In the genomic region with DNA sequence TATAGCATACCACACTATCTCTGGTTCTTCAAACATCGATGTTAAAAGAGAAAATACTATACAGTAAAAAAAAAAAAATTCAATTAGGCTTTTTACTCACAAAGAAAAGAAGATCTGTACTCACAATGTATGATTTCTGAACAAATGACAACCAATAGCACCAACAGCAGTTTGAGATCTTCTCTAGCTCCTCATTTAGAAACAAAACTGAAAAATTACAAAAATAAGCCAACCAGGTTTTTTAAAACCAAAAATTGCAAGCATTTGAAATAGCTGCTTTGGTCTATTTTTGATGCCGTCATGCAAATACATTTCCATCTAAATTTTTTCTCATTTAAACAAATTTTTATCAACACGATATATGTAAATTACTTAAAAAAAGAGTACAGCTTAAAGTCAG, we compare ENCODE assay signal across 12 cellular contexts. TPM values are rescaled to one million over a fixed set of nuclear protein-coding genes. Genes with fewer than 3 reads are reported as not detected.
DNase-seq lines count a peak whose midpoint lies in the region; ATAC-seq and TF ChIP-seq lines count a peak whose summit lies in the region.
"Had no signal": no experiment of that assay in that cellular context is flagged by ENCODE, and none has a peak within 500 bp of the region (broad histone marks: within the 10 kb centered on the region; RNA-seq: fewer than 3 reads in every experiment).

No MANE protein-coding gene starts in this region.

- H3K4me1 Mint-ChIP-seq in stimulated activated effector memory CD8-positive, alpha-beta T cell treated with anti-CD3 and anti-CD28 coated beads, Interleukin-12 subunit alpha, Interleukin-12 subunit beta, amount 100 ng/mL, for 72 hours, result no peaks in the 10 kb centered on the region
- H3K4me1 Mint-ChIP-seq: CD14-positive monocyte had no signal

- peaks cover 19% of the 10 kb centered on the region for H3K4me1 ChIP-seq in Karpas-422 (ENCODE audit: low read length)
- H3K4me1 ChIP-seq: HAP-1 had no signal

- H3K79me2 ChIP-seq in Karpas-422 (ENCODE audit: low read length), result no peaks in the 10 kb centered on the region
- no peaks in the 10 kb centered on the region for H3K79me2 ChIP-seq in SU-DHL-6 (ENCODE audit: insufficient read depth, low read length)

- no peak for TF ChIP-seq CTCF in GM12864 (IDR thresholded peaks at IDR 0.05; ENCODE audit: low read depth, low read length, missing control alignments)
- TF ChIP-seq CTCF in SU-DHL-6 (IDR thresholded peaks at IDR 0.05; ENCODE audit: insufficient read depth, low read length, poor library complexity, severe bottlenecking), result no peak

- H3K27ac ChIP-seq in Karpas-422 (ENCODE audit: low read length), result no peak overlapping the region
- no peak overlapping the region for H3K27ac ChIP-seq in SU-DHL-6 (ENCODE audit: low read depth, low read length)

- DNase-seq in GM12864 (ENCODE audit: low read depth), result peak; percentile 47
- DNase-seq in Karpas-422, result peak; percentile 45
- no peak for DNase-seq in medulla oblongata (ENCODE audit: extremely low spot score)
- DNase-seq in SK-N-DZ (ENCODE audit: low spot score), result no peak
- DNase-seq in stimulated activated effector memory CD8-positive, alpha-beta T cell treated with anti-CD3 and anti-CD28 coated beads, Interleukin-12 subunit alpha, Interleukin-12 subunit beta, amount 100 ng/mL, for 72 hours (ENCODE audit: low spot score in 2 of 2), result no peak
- DNase-seq: CD8-positive, alpha-beta T cell; COR-L47; DND-41 had no signal

- no peak for ATAC-seq in stimulated activated effector memory CD8-positive, alpha-beta T cell treated with anti-CD3 and anti-CD28 coated beads, Interleukin-12 subunit alpha, Interleukin-12 subunit beta, amount 100 ng/mL, for 72 hours
- ATAC-seq: CD8-positive, alpha-beta T cell had no signal

- H3K27me3 ChIP-seq in Karpas-422 (ENCODE audit: low read length) (no peaks in the 10 kb centered on the region), SU-DHL-6 (ENCODE audit: low read length) (no peaks in the 10 kb centered on the region)

- no peak overlapping the region for H3K27ac Mint-ChIP-seq in stimulated activated effector memory CD8-positive, alpha-beta T cell treated with anti-CD3 and anti-CD28 coated beads, Interleukin-12 subunit alpha, Interleukin-12 subunit beta, amount 100 ng/mL, for 72 hours
- H3K27ac Mint-ChIP-seq: CD14-positive monocyte; CD8-positive, alpha-beta T cell had no signal

- H3K4me3 ChIP-seq in GM12864 (ENCODE audit: low read depth, low read length) (no peak overlapping the region), Karpas-422 (ENCODE audit: low read length) (peak overlapping the region; percentile 25), SU-DHL-6 (ENCODE audit: insufficient read depth, low read length, poor library complexity, severe bottlenecking) (no peak overlapping the region)
- H3K4me3 ChIP-seq: HAP-1, K562 had no signal

- H3K9me2 ChIP-seq in Karpas-422 (replicated peaks; ENCODE audit: insufficient read depth, low read length) (no peaks in the 10 kb centered on the region), SU-DHL-6 (replicated peaks; ENCODE audit: insufficient read depth, low read length) (no peaks in the 10 kb centered on the region)

- no peaks in the 10 kb centered on the region for H3K36me3 Mint-ChIP-seq in stimulated activated effector memory CD8-positive, alpha-beta T cell treated with anti-CD3 and anti-CD28 coated beads, Interleukin-12 subunit alpha, Interleukin-12 subunit beta, amount 100 ng/mL, for 72 hours
- H3K36me3 Mint-ChIP-seq: CD14-positive monocyte; CD8-positive, alpha-beta T cell had no signal

- H3K4me3 Mint-ChIP-seq in stimulated activated effector memory CD8-positive, alpha-beta T cell treated with anti-CD3 and anti-CD28 coated beads, Interleukin-12 subunit alpha, Interleukin-12 subunit beta, amount 100 ng/mL, for 72 hours, result no peak overlapping the region
- H3K4me3 Mint-ChIP-seq: CD14-positive monocyte; CD8-positive, alpha-beta T cell had no signal

- no peaks in the 10 kb centered on the region for H4K20me1 ChIP-seq in Karpas-422 (ENCODE audit: insufficient read depth, low read depth, low read length)
- H4K20me1 ChIP-seq in SU-DHL-6 (ENCODE audit: low read depth, low read length), result no peaks in the 10 kb centered on the region

- no peak overlapping the region for H3K9ac ChIP-seq in Karpas-422 (ENCODE audit: low read length)
- no peak overlapping the region for H3K9ac ChIP-seq in SU-DHL-6 (ENCODE audit: low read length)

- H3K9me3 ChIP-seq in Karpas-422 (ENCODE audit: low read length), result no peaks in the 10 kb centered on the region
- no peaks in the 10 kb centered on the region for H3K9me3 ChIP-seq in SU-DHL-6 (ENCODE audit: insufficient read depth, low read length)
- H3K9me3 ChIP-seq: HAP-1 had no signal

- no peaks in the 10 kb centered on the region for H3K9me3 Mint-ChIP-seq in stimulated activated effector memory CD8-positive, alpha-beta T cell treated with anti-CD3 and anti-CD28 coated beads, Interleukin-12 subunit alpha, Interleukin-12 subunit beta, amount 100 ng/mL, for 72 hours
- H3K9me3 Mint-ChIP-seq: CD8-positive, alpha-beta T cell had no signal

- 0 out of 2 replicates have a peak overlapping the region, but pooled peaks have one; percentile 9 for H2AFZ ChIP-seq in Karpas-422 (ENCODE audit: low read length)
- no peak overlapping the region for H2AFZ ChIP-seq in SU-DHL-6 (ENCODE audit: low read depth, low read length, severe bottlenecking)

- H3K36me3 ChIP-seq in Karpas-422 (ENCODE audit: insufficient read depth, low read length) (no peaks in the 10 kb centered on the region), SU-DHL-6 (ENCODE audit: low read length) (no peaks in the 10 kb centered on the region)
- H3K36me3 ChIP-seq: HAP-1 had no signal

- H3K4me2 ChIP-seq in Karpas-422 (ENCODE audit: low read depth, low read length, poor library complexity, severe bottlenecking) (peak overlapping the region; percentile 52), SU-DHL-6 (ENCODE audit: low read depth, low read length, poor library complexity, severe bottlenecking) (peak overlapping the region; percentile 12)

- no peaks in the 10 kb centered on the region for H3F3A ChIP-seq in SU-DHL-6 (ENCODE audit: insufficient read depth)

RNA-seq across cellular contexts. Expression of gene RALBP1, which starts 34.3 kb away (rescaled TPM):
- 40.4 and 45.7 TPM in 2 replicates for total RNA-seq in Karpas-422 (2014; rRNA removed; shearing (Covaris generic); ENCODE audit: low replicate concordance)
- polyA plus RNA-seq in SK-N-DZ (2014; cell fraction: cytosol; rRNA removed), result 48.1 and 52.9 TPM in 2 replicates
- 31.8 and 32.5 TPM in 2 replicates for polyA plus RNA-seq in SK-N-DZ (2014; cell fraction: nucleus; rRNA removed)

Comparison
In these comparisons a context has a peak if more than half of its experiments do, and no peak if none do; other contexts are left out.
1. DNase-seq: peak in GM12864 (single experiment) and Karpas-422 (single experiment); none in medulla oblongata (single experiment), SK-N-DZ (single experiment) and stimulated activated effector memory CD8-positive, alpha-beta T cell treated with anti-CD3 and anti-CD28 coated beads, Interleukin-12 subunit alpha, Interleukin-12 subunit beta, amount 100 ng/mL, for 72 hours (0 of 2).